Comparison of ENCODE assay signal across 1 cellular context in genomic region chr11:112172362-112172994, GRCh38.
TF ChIP-seq lines count a peak whose summit lies in the region.

No MANE protein-coding gene starts in this region.

TF ChIP-seq in GM12878, 131 proteins besides CTCF, POLR2A, EP300 and RAD21 (continued from another document):
- no peak for TF ChIP-seq ZBTB40 (IDR thresholded peaks at IDR 0.05; ENCODE audit: borderline replicate concordance)
- no peak for TF ChIP-seq CUX1 (IDR thresholded peaks at IDR 0.05; ENCODE audit: insufficient replicate concordance, low read depth, low read length)
- TF ChIP-seq PAX5 (IDR thresholded peaks at IDR 0.05; ENCODE audit: borderline replicate concordance, low read depth, low read length): no peak
- no peak for TF ChIP-seq CHD1 (IDR thresholded peaks at IDR 0.05; ENCODE audit: low read depth, low read length)
- TF ChIP-seq SPI1 (IDR thresholded peaks at IDR 0.05; ENCODE audit: borderline replicate concordance, insufficient read depth, low read depth, low read length): no peak
- no peak for TF ChIP-seq CBX5 (IDR thresholded peaks at IDR 0.05; ENCODE audit: low read depth)
- TF ChIP-seq JUND (IDR thresholded peaks at IDR 0.05; ENCODE audit: low read depth, low read length): no peak
- TF ChIP-seq BHLHE40 (IDR thresholded peaks at IDR 0.05; ENCODE audit: borderline replicate concordance in 1 of 2, low read depth in 2 of 2, low read length in 1 of 2): peak; percentile 89 to 90
- no peak for TF ChIP-seq RAD51 (IDR thresholded peaks at IDR 0.05)
- TF ChIP-seq ZSCAN29 (IDR thresholded peaks at IDR 0.05): no peak
- TF ChIP-seq SREBF2 (IDR thresholded peaks at IDR 0.05; ENCODE audit: low read length): no peak
- TF ChIP-seq JUNB (IDR thresholded peaks at IDR 0.05): peak; percentile 100
- TF ChIP-seq RCOR1 (conservative IDR thresholded peaks at IDR 0.05; ENCODE audit: low read depth, low read length): no peak
- no peak for TF ChIP-seq KLF5 (IDR thresholded peaks at IDR 0.05; ENCODE audit: partially characterized antibody)
- TF ChIP-seq SRF (IDR thresholded peaks at IDR 0.05; ENCODE audit: low read depth in 2 of 2, low read length in 2 of 2): 0 out of 4 replicates have a peak, but pooled peaks of 1 of the 2 experiments have one; percentile 55
- peak; percentile 81 for TF ChIP-seq CBFB (IDR thresholded peaks at IDR 0.05; ENCODE audit: low read depth)
- TF ChIP-seq ATF2 (IDR thresholded peaks at IDR 0.05; ENCODE audit: low read length): peak; percentile 99
- TF ChIP-seq RBBP5 (conservative IDR thresholded peaks at IDR 0.05): no peak
- no peak for TF ChIP-seq WRNIP1 (IDR thresholded peaks at IDR 0.05; ENCODE audit: borderline replicate concordance, low read depth, low read length)
- peak; percentile 74 for TF ChIP-seq BCL3 (IDR thresholded peaks at IDR 0.05; ENCODE audit: borderline replicate concordance, insufficient read depth, low read depth, low read length, poor library complexity, severe bottlenecking)
- TF ChIP-seq E2F8 (IDR thresholded peaks at IDR 0.05; ENCODE audit: low read depth, partially characterized antibody): no peak
- no peak for TF ChIP-seq ASH2L (IDR thresholded peaks at IDR 0.05; ENCODE audit: borderline replicate concordance, low read depth)
- no peak for TF ChIP-seq ZNF274 (IDR thresholded peaks at IDR 0.05; ENCODE audit: insufficient read depth, insufficient read length)
- TF ChIP-seq MAX (IDR thresholded peaks at IDR 0.05; ENCODE audit: low read depth, low read length): no peak
- TF ChIP-seq SIN3A (IDR thresholded peaks at IDR 0.05; ENCODE audit: low read depth, low read length): no peak
- no peak for TF ChIP-seq NRF1 (conservative IDR thresholded peaks at IDR 0.05; ENCODE audit: low read depth, low read length)
- TF ChIP-seq NFXL1 (IDR thresholded peaks at IDR 0.05; ENCODE audit: borderline replicate concordance): no peak
- TF ChIP-seq E2F4 (IDR thresholded peaks at IDR 0.05; ENCODE audit: low read depth, low read length): no peak
- TF ChIP-seq USF1 (IDR thresholded peaks at IDR 0.05; ENCODE audit: borderline replicate concordance, extremely low read length, insufficient read depth, low read depth, low read length): no peak
- TF ChIP-seq NFYA (IDR thresholded peaks at IDR 0.05; ENCODE audit: borderline replicate concordance, low read depth, low read length): no peak
- TF ChIP-seq CEBPB (IDR thresholded peaks at IDR 0.05; ENCODE audit: borderline replicate concordance in 1 of 2, low read depth in 2 of 2, low read length in 2 of 2): peak in 1 of 2 experiments; percentile 82; a peak in 1 of 4 replicates
- peak; percentile 93 for TF ChIP-seq ZNF217 (IDR thresholded peaks at IDR 0.05)
- TF ChIP-seq ZBTB33 (IDR thresholded peaks at IDR 0.05): no peak
- no peak for TF ChIP-seq ESRRA (IDR thresholded peaks at IDR 0.05; ENCODE audit: low read length)
- peak; percentile 94 for TF ChIP-seq TCF7 (IDR thresholded peaks at IDR 0.05; ENCODE audit: borderline replicate concordance)
- no peak for TF ChIP-seq SMC3 (IDR thresholded peaks at IDR 0.05; ENCODE audit: borderline replicate concordance, low read length)
- no peak for TF ChIP-seq HCFC1 (IDR thresholded peaks at IDR 0.05; ENCODE audit: low read length)
- no peak for TF ChIP-seq CHD4 (IDR thresholded peaks at IDR 0.05)
- TF ChIP-seq GABPA (IDR thresholded peaks at IDR 0.05; ENCODE audit: low read depth): peak; percentile 77
